14 cellular contexts compared by ENCODE assay signal in the genomic region with DNA sequence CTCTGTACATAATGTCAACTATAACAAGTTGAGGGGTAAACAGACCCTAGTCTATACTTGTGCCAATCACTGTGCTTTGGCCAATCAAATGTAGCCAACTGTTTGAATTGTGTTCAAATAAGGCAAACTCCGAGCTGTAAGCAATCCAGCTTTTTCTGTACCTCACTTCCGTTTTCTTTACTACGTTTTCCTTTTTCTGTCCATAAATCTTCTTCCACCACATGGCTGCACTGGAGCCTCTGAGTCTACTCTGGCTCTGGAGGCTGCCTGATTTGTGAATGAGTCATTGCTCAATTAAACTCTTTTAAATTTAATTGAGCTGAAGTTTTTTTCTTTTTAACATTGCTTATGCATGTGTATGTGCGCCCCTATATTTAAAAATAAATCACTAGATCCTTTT. TPM values are rescaled to one million over a fixed set of nuclear protein-coding genes. Genes with fewer than 3 reads are reported as not detected.
DNase-seq lines count a peak whose midpoint lies in the region; ATAC-seq and TF ChIP-seq lines count a peak whose summit lies in the region.
"Had no signal": no experiment of that assay in that cellular context is flagged by ENCODE, and none has a peak within 500 bp of the region (broad histone marks: within the 10 kb centered on the region; RNA-seq: fewer than 3 reads in every experiment).

No MANE protein-coding gene starts in this region.

- peak overlapping the region; percentile 47 to 87 for H3K27ac ChIP-seq in uterus
- H3K27ac ChIP-seq: A549, epithelial cell of prostate had no signal

- H3K4me3 ChIP-seq in adipocyte (ENCODE audit: low read length): peak overlapping the region; percentile 46
- no peak overlapping the region for H3K4me3 ChIP-seq in uterus
- H3K4me3 ChIP-seq: A549, mucosa of descending colon had no signal

- H3K36me3 ChIP-seq in adipocyte (ENCODE audit: control insufficient read depth, insufficient read depth, low read length, severe bottlenecking) (no peaks in the 10 kb centered on the region), uterus (no peaks in the 10 kb centered on the region)

- intact Hi-C loops in Right ventricle myocardium superior (cut with DNase I): no loop called here
- intact Hi-C loops in cardiac septum (cut with DNase I): loop anchor here (2.0 kb wide), 1 partner anchor 26 kb away; no protein-coding TSS in a partner anchor
- intact Hi-C loops in uterus (cut with DNase I; ENCODE audit: low total_unique reads): no loop called here

- TF ChIP-seq CTCF in uterus (IDR thresholded peaks at IDR 0.05): no peak

- DNase-seq in Right ventricle myocardium superior: no peak
- no peak for DNase-seq in cardiac septum (ENCODE audit: low spot score)
- no peak for DNase-seq in adipocyte (ENCODE audit: low read depth)
- peak; percentile 64 for DNase-seq in left kidney (ENCODE audit: low read depth, low spot score)
- DNase-seq in uterus: peak in 1 of 2 donors; percentile 35
- no peak for DNase-seq in central memory CD4-positive, alpha-beta T cell
- no peak for DNase-seq in NCI-H446 treated with DMSO at 0.1 percent for 48 hours (lab: John Stamatoyannopoulos, UW)
- DNase-seq: activated naive CD4-positive, alpha-beta T cell treated with Interleukin-2 at 50 U/mL for 16 hours; mucosa of descending colon; stimulated activated CD4-positive, alpha-beta T cell treated with anti-CD3 and anti-CD28 coated beads, Interleukin-1b, Interleukin-23, amount 100 ng/mL, for 48 hours had no signal

- H3K27me3 ChIP-seq in adipocyte (replicated peaks; ENCODE audit: control insufficient read depth, insufficient read depth, low read length) (no peaks in the 10 kb centered on the region), uterus (no peaks in the 10 kb centered on the region)

- H3K9me3 ChIP-seq in adipocyte (ENCODE audit: control insufficient read depth, low read length): no peaks in the 10 kb centered on the region
- no peaks in the 10 kb centered on the region for H3K9me3 ChIP-seq in uterus
- H3K9me3 ChIP-seq: A549, mucosa of descending colon had no signal

- peak; percentile 34 for ATAC-seq in Right ventricle myocardium superior (ENCODE audit: poor library complexity)
- ATAC-seq in GM18868 (IDR thresholded peaks at IDR 0.05; ENCODE audit: unreplicated experiment): no peak
- ATAC-seq: A549 had no signal

- no peak overlapping the region for H3K9ac ChIP-seq in adipocyte (ENCODE audit: low read length)

- TF ChIP-seq POLR2A in uterus (IDR thresholded peaks at IDR 0.05): no peak

- H3K4me1 ChIP-seq in adipocyte (ENCODE audit: control insufficient read depth, insufficient read depth, low read length) (peaks cover 27% of the 10 kb centered on the region), uterus (no peaks in the 10 kb centered on the region)
- H3K4me1 ChIP-seq: A549 had no signal

RNA-seq across cellular contexts. Expression of gene CLEC1A, which starts 29.7 kb away (rescaled TPM):
- total RNA-seq in Right ventricle myocardium superior: 2.5 TPM
- 2.2 TPM for total RNA-seq in cardiac septum
- 10 to 100 TPM in 2 of 4 donors, 1 to 10 TPM in 2; 2.6 to 22.6 (median 13.8) TPM for total RNA-seq in uterus

RNA-seq across cellular contexts. Expression of gene CLEC9A, which starts 38.6 kb away (rescaled TPM):
- not detected for total RNA-seq in Right ventricle myocardium superior
- not detected for total RNA-seq in cardiac septum
- total RNA-seq in uterus: under 1 TPM in 1 of 4 donors, not detected in 3; 0.90 TPM

RNA-seq across cellular contexts. Expression of gene CLEC12B, which starts 58.7 kb away (rescaled TPM):
- total RNA-seq in Right ventricle myocardium superior (0.11 TPM), cardiac septum (not detected), uterus (not detected)
- total RNA-seq: mucosa of descending colon, ureter had no signal
